Comparison of ENCODE assay signal across 13 cellular contexts in genomic region chr17:63139356-63139755, GRCh38.
DNase-seq lines count a peak whose midpoint lies in the region; ATAC-seq and TF ChIP-seq lines count a peak whose summit lies in the region.
"Had no signal": no experiment of that assay in that cellular context is flagged by ENCODE, and none has a peak within 500 bp of the region (broad histone marks: within the 10 kb centered on the region; RNA-seq: fewer than 3 reads in every experiment).

No MANE protein-coding gene starts in this region.

- no peak for ATAC-seq in stimulated activated memory B cell treated with anti-CD40 and anti-IgM and Interleukin-4, amounts not matched to agents 10 μg/mL and 1 μg/mL and 100 μg/mL, for 72 hours
- no peak for ATAC-seq in GM18909 (IDR thresholded peaks at IDR 0.05; ENCODE audit: poor library complexity, unreplicated experiment)

- peaks cover 3% of the 10 kb centered on the region for H3K4me1 ChIP-seq in mammary epithelial cell (ENCODE audit: insufficient read depth, low read length)

- no peak overlapping the region for H3K9ac ChIP-seq in mammary epithelial cell (ENCODE audit: insufficient read depth, low read length)
- H3K9ac ChIP-seq: BLaER1, GM23248 had no signal

- WGBS in mammary epithelial cell (ENCODE audit: low coverage, missing lambda C conversion rate) = 41% methylated on average over 3 of the region's 3 CpGs

- in situ Hi-C loops in mammary epithelial cell (cut with MboI; ENCODE audit: low sequenced_read_pairs in 2 of 2) = no loop called here

- H2AFZ ChIP-seq in mammary epithelial cell (ENCODE audit: low read depth, low read length) = no peak overlapping the region
- H2AFZ ChIP-seq: GM23248 had no signal

- POLR2A ChIA-PET in MCF 10A (lab: Yijun Ruan, JAX) = interaction anchor here (0.9 to 2.4 kb wide), 4 partner anchors 11 to 136 kb away, joined by 3 to 10 read pairs (median 3); no protein-coding TSS in a partner anchor

- no peaks in the 10 kb centered on the region for H3K9me3 Mint-ChIP-seq in MCF 10A (ENCODE audit: unreplicated experiment)
- no peaks in the 10 kb centered on the region for H3K9me3 Mint-ChIP-seq in stimulated activated memory B cell treated with anti-CD40 and anti-IgM and Interleukin-4, amounts not matched to agents 10 μg/mL and 1 μg/mL and 100 μg/mL, for 72 hours
- H3K9me3 Mint-ChIP-seq: CD4-positive, CD25-positive, alpha-beta regulatory T cell had no signal

- H3K36me3 Mint-ChIP-seq in MCF 10A (ENCODE audit: insufficient read depth, unreplicated experiment) = no peaks in the 10 kb centered on the region
- H3K36me3 Mint-ChIP-seq in stimulated activated memory B cell treated with anti-CD40 and anti-IgM and Interleukin-4, amounts not matched to agents 10 μg/mL and 1 μg/mL and 100 μg/mL, for 72 hours = no peaks in the 10 kb centered on the region
- H3K36me3 Mint-ChIP-seq: CD4-positive, CD25-positive, alpha-beta regulatory T cell had no signal

- dilution Hi-C loops in mammary epithelial cell (cut with HindIII; ENCODE audit: low sequenced_read_pairs) = no loop called here

- no peak for TF ChIP-seq CTCF in MCF 10A (IDR thresholded peaks at IDR 0.05; ENCODE audit: unreplicated experiment)
- TF ChIP-seq CTCF in mammary epithelial cell (conservative IDR thresholded peaks at IDR 0.05 in 1 of 2, IDR thresholded peaks at IDR 0.05 in 1 of 2; ENCODE audit: extremely low read depth in 1 of 2, insufficient read depth in 1 of 2, low read depth in 1 of 2, low read length in 2 of 2) = no peak
- no peak for TF ChIP-seq CTCF in dorsolateral prefrontal cortex (IDR thresholded peaks at IDR 0.05 in 54 of 56, conservative IDR thresholded peaks at IDR 0.05 in 2 of 56; ENCODE audit: low read depth in 1 of 56, partially characterized antibody in 56 of 56)

- H3K27me3 Mint-ChIP-seq in MCF 10A (ENCODE audit: insufficient read depth, unreplicated experiment) = no peaks in the 10 kb centered on the region
- H3K27me3 Mint-ChIP-seq in stimulated activated memory B cell treated with anti-CD40 and anti-IgM and Interleukin-4, amounts not matched to agents 10 μg/mL and 1 μg/mL and 100 μg/mL, for 72 hours = no peaks in the 10 kb centered on the region

- DNase-seq in MCF 10A (ENCODE audit: unreplicated experiment) = peak; percentile 25
- no peak for DNase-seq in mammary epithelial cell
- DNase-seq in dorsolateral prefrontal cortex = no peak
- DNase-seq in NCI-H2171 treated with DMSO at 0.1 percent for 48 hours (lab: John Stamatoyannopoulos, UW) = no peak
- no peak for DNase-seq in NCI-H2227 treated with DMSO at 0.1 percent for 48 hours (lab: John Stamatoyannopoulos, UW)
- DNase-seq: CD4-positive, CD25-positive, alpha-beta regulatory T cell; DMS53; H7 had no signal

- no peak overlapping the region for H3K27ac Mint-ChIP-seq in MCF 10A (ENCODE audit: low read depth, unreplicated experiment)
- H3K27ac Mint-ChIP-seq in stimulated activated memory B cell treated with anti-CD40 and anti-IgM and Interleukin-4, amounts not matched to agents 10 μg/mL and 1 μg/mL and 100 μg/mL, for 72 hours = peak overlapping the region; percentile 61
- H3K27ac Mint-ChIP-seq: CD4-positive, CD25-positive, alpha-beta regulatory T cell had no signal

- intact Hi-C loops in MCF 10A (cut with micrococcal nuclease) (no loop called here), mammary epithelial cell (cut with micrococcal nuclease) (no loop called here), dorsolateral prefrontal cortex (cut with DNase I) (no loop called here)

- H3K27ac ChIP-seq in mammary epithelial cell (ENCODE audit: insufficient read depth, low read depth, low read length) (no peak overlapping the region), dorsolateral prefrontal cortex (peak overlapping the region in 44 of 59 donors; percentile 0 to 84 (median 58))
- H3K27ac ChIP-seq: 22Rv1, BLaER1 had no signal

- H3K4me1 Mint-ChIP-seq in MCF 10A (ENCODE audit: insufficient read depth, unreplicated experiment) = peaks cover 11% of the 10 kb centered on the region
- peaks cover 12% of the 10 kb centered on the region for H3K4me1 Mint-ChIP-seq in stimulated activated memory B cell treated with anti-CD40 and anti-IgM and Interleukin-4, amounts not matched to agents 10 μg/mL and 1 μg/mL and 100 μg/mL, for 72 hours

- no peak overlapping the region for H3K4me3 Mint-ChIP-seq in MCF 10A (ENCODE audit: unreplicated experiment)
- no peak overlapping the region for H3K4me3 Mint-ChIP-seq in stimulated activated memory B cell treated with anti-CD40 and anti-IgM and Interleukin-4, amounts not matched to agents 10 μg/mL and 1 μg/mL and 100 μg/mL, for 72 hours
- H3K4me3 Mint-ChIP-seq: CD4-positive, CD25-positive, alpha-beta regulatory T cell had no signal

- H3K79me2 ChIP-seq in mammary epithelial cell (ENCODE audit: insufficient read depth, low read length) = peaks cover 57% of the 10 kb centered on the region

- H3K4me3 ChIP-seq in mammary epithelial cell (replicated peaks in 1 of 3; ENCODE audit: insufficient read depth in 1 of 3, low read depth in 2 of 3, low read length in 3 of 3) = no peak overlapping the region
- peak overlapping the region in 1 of 59 donors; percentile 39 for H3K4me3 ChIP-seq in dorsolateral prefrontal cortex
- H3K4me3 ChIP-seq: BLaER1, GM23248 had no signal

- no peaks in the 10 kb centered on the region for H3K36me3 ChIP-seq in mammary epithelial cell (ENCODE audit: insufficient read depth, low read length)
- H3K36me3 ChIP-seq: BLaER1 had no signal

- H3K9me3 ChIP-seq in mammary epithelial cell (replicated peaks; ENCODE audit: insufficient read depth, low read length) = no peaks in the 10 kb centered on the region
- H3K9me3 ChIP-seq: BLaER1 had no signal

- H3K4me2 ChIP-seq in mammary epithelial cell (ENCODE audit: insufficient read depth, low read depth, low read length) = no peak overlapping the region
- H3K4me2 ChIP-seq: BLaER1 had no signal

- BruUV-seq in MCF 10A (replicated peaks; lab: Mats Ljungman, UMichigan) (no TSS peak), mammary epithelial cell (replicated peaks; lab: Mats Ljungman, UMichigan) (no TSS peak)

- CTCF ChIA-PET in MCF 10A (lab: Yijun Ruan, JAX) (interaction anchor here (1.2 kb wide), 1 partner anchor 16 kb away, joined by 3 read pairs; no protein-coding TSS in a partner anchor), mammary epithelial cell (lab: Charles Lee; ENCODE audit: low non-redundant PET) (no interaction called here)

- H3K27me3 ChIP-seq in mammary epithelial cell (ENCODE audit: insufficient read depth, low read length) (no peaks in the 10 kb centered on the region), dorsolateral prefrontal cortex (no peaks in the 10 kb centered on the region)
- H3K27me3 ChIP-seq: BLaER1 had no signal

- H4K20me1 ChIP-seq in mammary epithelial cell (ENCODE audit: insufficient read depth, low read length) = no peaks in the 10 kb centered on the region
- H4K20me1 ChIP-seq: BLaER1 had no signal
